17 cellular contexts compared by ENCODE assay signal in genomic region chr15:96878129-96878528, GRCh38.
"Had no signal": no experiment of that assay in that cellular context is flagged by ENCODE, and none has a peak within 500 bp of the region (broad histone marks: within the 10 kb centered on the region; RNA-seq: fewer than 3 reads in every experiment).

No MANE protein-coding gene starts in this region.

- H3K4me1 ChIP-seq: lower lobe of right lung, pancreas, right lobe of liver, transverse colon, vagina had no signal

- H3K27ac ChIP-seq: lower lobe of right lung, pancreas, right lobe of liver, transverse colon, vagina had no signal

- H3K9me3 ChIP-seq: lower lobe of right lung, pancreas, right lobe of liver, transverse colon, vagina had no signal

- H3K4me3 ChIP-seq: lower lobe of right lung, pancreas, right lobe of liver, transverse colon, vagina had no signal

- H3K27me3 ChIP-seq: pancreas, right lobe of liver, transverse colon, vagina had no signal

- FAIRE-seq: frontal cortex, keratinocyte, pancreas, small intestine had no signal

- H3K36me3 ChIP-seq: lower lobe of right lung, pancreas, right lobe of liver, transverse colon, vagina had no signal

- ATAC-seq: effector memory CD8-positive, alpha-beta T cell; left ventricle myocardium superior; natural killer cell; pancreas; right lobe of liver; stimulated activated naive B cell treated with anti-CD40 and anti-IgM and Interleukin-4, amounts not matched to agents 10 μg/mL and 1 μg/mL and 100 μg/mL, for 72 hours had no signal

- DNase-seq: cortex of kidney; effector memory CD8-positive, alpha-beta T cell; hypothalamus; left ventricle myocardium superior; lower lobe of right lung; natural killer cell; occipital lobe; pancreas; right lobe of liver; small intestine; stimulated activated CD4-positive, alpha-beta T cell treated with anti-CD3 and anti-CD28 coated beads, Interleukin-15, amount 100 ng/mL, for 24 hours; stimulated activated CD4-positive, alpha-beta T cell treated with anti-CD3 and anti-CD28 coated beads, Interleukin-2, amount 100 ng/mL, for 48 hours; stimulated activated naive B cell treated with anti-CD40 and anti-IgM and Interleukin-4, amounts not matched to agents 10 μg/mL and 1 μg/mL and 100 μg/mL, for 72 hours; transverse colon had no signal
